Comparison of ENCODE assay signal across 11 cellular contexts in genomic region chr4:141020801-141021261, GRCh38.
DNase-seq lines count a peak whose midpoint lies in the region; FAIRE-seq and TF ChIP-seq lines count a peak whose summit lies in the region.
"Had no signal": no experiment of that assay in that cellular context is flagged by ENCODE, and none has a peak within 500 bp of the region (broad histone marks: within the 10 kb centered on the region; RNA-seq: fewer than 3 reads in every experiment).

No MANE protein-coding gene starts in this region.

- TF ChIP-seq POLR2A in endothelial cell of umbilical vein (IDR thresholded peaks at IDR 0.05; ENCODE audit: low read depth, low read length) (no peak), uterus (IDR thresholded peaks at IDR 0.05) (no peak)

- H3K27ac ChIP-seq in endothelial cell of umbilical vein (ENCODE audit: insufficient read depth, low read depth, low read length) (no peak overlapping the region), mesodermal cell (ENCODE audit: low read depth, low read length, severe bottlenecking) (peak overlapping the region; percentile 50), uterus (peak overlapping the region; percentile 48 to 72)

- H3K9me3 ChIP-seq in endothelial cell of umbilical vein (replicated peaks; ENCODE audit: control insufficient read depth, insufficient read depth, low read length) (no peaks in the 10 kb centered on the region), mesodermal cell (ENCODE audit: control insufficient read depth, low read length) (no peaks in the 10 kb centered on the region), uterus (no peaks in the 10 kb centered on the region), BE2C (no peaks in the 10 kb centered on the region)

- no peaks in the 10 kb centered on the region for H3K79me2 ChIP-seq in endothelial cell of umbilical vein (ENCODE audit: control insufficient read depth, insufficient read depth, low read length)

- H3K4me3 ChIP-seq in endothelial cell of umbilical vein (replicated peaks in 1 of 3; ENCODE audit: insufficient read depth in 1 of 3, low read depth in 1 of 3, low read length in 3 of 3) (no peak overlapping the region), mesodermal cell (ENCODE audit: extremely low read depth, insufficient read depth, low read length, poor library complexity, severe bottlenecking) (no peak overlapping the region), uterus (no peak overlapping the region), BE2C (ENCODE audit: low read depth, low read length) (no peak overlapping the region)

- no peak overlapping the region for H3K9ac ChIP-seq in endothelial cell of umbilical vein (replicated peaks; ENCODE audit: extremely low read depth, insufficient read depth, low read length)

- CTCF ChIA-PET in endothelial cell of umbilical vein (lab: Charles Lee), result no interaction called here

- POLR2A ChIA-PET in endothelial cell of umbilical vein (lab: Charles Lee), result no interaction called here

- H3K36me3 ChIP-seq in endothelial cell of umbilical vein (ENCODE audit: control insufficient read depth in 2 of 2, extremely low read depth in 1 of 2, insufficient read depth in 2 of 2, low read length in 2 of 2) (no peaks in the 10 kb centered on the region), mesodermal cell (ENCODE audit: control insufficient read depth, insufficient read depth, low read length) (no peaks in the 10 kb centered on the region), uterus (no peaks in the 10 kb centered on the region), BE2C (no peaks in the 10 kb centered on the region)

- DNase-seq in SK-N-DZ (ENCODE audit: low spot score), result peak; percentile 78
- DNase-seq in endothelial cell of umbilical vein (ENCODE audit: low read depth, low spot score), result peak; percentile 2
- DNase-seq in uterus, result no peak
- no peak for DNase-seq in NOMO-1 (lab: John Stamatoyannopoulos, UW; ENCODE audit: unreplicated experiment in 2 of 2)
- no peak for DNase-seq in NCI-H526 (lab: John Stamatoyannopoulos, UW)
- DNase-seq in BE2C, result no peak
- DNase-seq: activated naive CD8-positive, alpha-beta T cell treated with anti-CD3 and anti-CD28 coated beads, Interleukin-2, amount 50 U/mL, for 24 hours; effector memory CD8-positive, alpha-beta T cell; KG1; NCI-H1930 had no signal

- H3K9me1 ChIP-seq in endothelial cell of umbilical vein (replicated peaks; ENCODE audit: control insufficient read depth, extremely low read depth, insufficient read depth, low read length), result no peaks in the 10 kb centered on the region

- no peak overlapping the region for H3K4me2 ChIP-seq in endothelial cell of umbilical vein (ENCODE audit: insufficient read depth, low read length)

- no peaks in the 10 kb centered on the region for H4K20me1 ChIP-seq in endothelial cell of umbilical vein (replicated peaks; ENCODE audit: control insufficient read depth, extremely low read depth, insufficient read depth, low read length)

- FAIRE-seq in endothelial cell of umbilical vein (lab: Jason Lieb, UNC), result no peak

- intact Hi-C loops in endothelial cell of umbilical vein (cut with micrococcal nuclease), result no loop called here
- intact Hi-C loops in uterus (cut with DNase I; ENCODE audit: low total_unique reads), result no loop called here

- H3K4me1 ChIP-seq in endothelial cell of umbilical vein (ENCODE audit: control insufficient read depth, extremely low read depth, insufficient read depth, low read length), result no peaks in the 10 kb centered on the region
- H3K4me1 ChIP-seq in mesodermal cell (ENCODE audit: control insufficient read depth, insufficient read depth, low read length, poor library complexity, severe bottlenecking), result no peaks in the 10 kb centered on the region
- peaks cover 4 to 5% of the 10 kb centered on the region in 2 donors for H3K4me1 ChIP-seq in uterus
- H3K4me1 ChIP-seq in BE2C, result peaks cover 29% of the 10 kb centered on the region

- no peak overlapping the region for H2AFZ ChIP-seq in endothelial cell of umbilical vein (ENCODE audit: low read depth, low read length)

- no TSS peak for BruUV-seq in endothelial cell of umbilical vein (replicated peaks; lab: Mats Ljungman, UMichigan)

- H3K27me3 ChIP-seq in endothelial cell of umbilical vein (ENCODE audit: control insufficient read depth in 2 of 2, insufficient read depth in 2 of 2, low read length in 2 of 2) (no peaks in the 10 kb centered on the region), uterus (no peaks in the 10 kb centered on the region), BE2C (no peaks in the 10 kb centered on the region)

- TF ChIP-seq CTCF in endothelial cell of umbilical vein (IDR thresholded peaks at IDR 0.05; ENCODE audit: extremely low read depth in 1 of 2, insufficient read depth in 1 of 2, low read depth in 1 of 2, low read length in 2 of 2) (no peak), uterus (IDR thresholded peaks at IDR 0.05) (no peak), BE2C (IDR thresholded peaks at IDR 0.05; ENCODE audit: low read depth, low read length) (no peak)

- 86 to 98% methylated on average over 2 to 3 of the region's 3 CpGs for WGBS in mesodermal cell (ENCODE audit: insufficient coverage in 2 of 2), 2 experiments

- dilution Hi-C loops in endothelial cell of umbilical vein (cut with MboI; ENCODE audit: extremely low pct_ligation_motif_present, low sequenced_read_pairs), result no loop called here

TF ChIP-seq in endothelial cell of umbilical vein, 7 proteins besides CTCF, POLR2A, EP300 and RAD21:
- no peak for TF ChIP-seq EZH2 (IDR thresholded peaks at IDR 0.05; ENCODE audit: borderline replicate concordance, low read depth, low read length, severe bottlenecking)
- TF ChIP-seq MAX (IDR thresholded peaks at IDR 0.05; ENCODE audit: insufficient read depth, insufficient read length), result no peak
- no peak for TF ChIP-seq POLR2AphosphoS5 (IDR thresholded peaks at IDR 0.05; ENCODE audit: insufficient read depth, low read depth, low read length)
- no peak for TF ChIP-seq FOS (IDR thresholded peaks at IDR 0.05; ENCODE audit: borderline replicate concordance, insufficient read depth, low read length)
- no peak for TF ChIP-seq JUN (IDR thresholded peaks at IDR 0.05; ENCODE audit: borderline replicate concordance, insufficient read depth, insufficient read length, low read depth)

Comparison
In these comparisons a context has a peak if more than half of its experiments do, and no peak if none do; other contexts are left out.
1. DNase-seq: peak in SK-N-DZ (single experiment) and endothelial cell of umbilical vein (single experiment); none in uterus (0 of 2), NOMO-1 (0 of 2), NCI-H526 (0 of 2) and BE2C (single experiment).